2 cellular contexts compared by ENCODE assay signal in the genomic region with DNA sequence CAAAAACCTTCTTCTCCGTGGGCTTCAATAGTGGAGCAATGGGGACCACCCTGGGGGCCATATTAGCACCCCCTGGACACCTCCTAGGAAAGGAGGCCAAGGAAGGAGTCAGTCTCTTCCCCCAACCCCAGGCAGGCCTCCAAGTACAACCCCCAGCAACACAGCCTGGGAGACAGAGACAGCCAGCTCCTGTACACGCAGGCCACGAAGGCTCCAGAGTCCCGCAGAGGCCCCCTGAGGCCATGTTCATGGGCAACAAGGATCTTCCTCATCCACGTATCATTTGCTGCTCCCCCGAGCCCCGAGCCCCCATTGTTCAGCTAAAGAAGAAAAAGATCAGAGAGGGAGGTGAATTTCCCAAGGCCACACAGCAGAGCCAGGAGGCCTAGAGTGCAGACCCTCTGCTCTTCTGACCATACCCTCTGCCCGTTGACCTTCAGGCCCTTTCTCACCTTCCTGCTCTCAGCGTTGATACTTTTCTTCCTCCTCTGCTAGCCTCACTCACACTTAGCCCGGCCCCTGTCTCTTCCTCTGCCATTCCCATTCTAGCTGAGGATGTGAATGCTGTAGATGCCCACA.
TF ChIP-seq lines count a peak whose summit lies in the region.

No MANE protein-coding gene starts in this region.

TF ChIP-seq in GM23338, 12 proteins besides CTCF, POLR2A, EP300 and RAD21 (continues in another document):
- no peak for TF ChIP-seq NANOG (IDR thresholded peaks at IDR 0.05; ENCODE audit: borderline replicate concordance)
- TF ChIP-seq REST (IDR thresholded peaks at IDR 0.05; ENCODE audit: unreplicated experiment) = no peak
- no peak for TF ChIP-seq EZH2phosphoT487 (IDR thresholded peaks at IDR 0.05; ENCODE audit: unreplicated experiment)
- no peak for TF ChIP-seq ETS1 (IDR thresholded peaks at IDR 0.05)
- TF ChIP-seq JUNB (IDR thresholded peaks at IDR 0.05; ENCODE audit: unreplicated experiment) = no peak
- no peak for TF ChIP-seq ZNF114 (CRISPR knock-in tag; IDR thresholded peaks at IDR 0.05)
- no peak for TF ChIP-seq POLR2AphosphoS5 (IDR thresholded peaks at IDR 0.05; ENCODE audit: low read depth)
- TF ChIP-seq EZH2 (IDR thresholded peaks at IDR 0.05; ENCODE audit: low read depth, unreplicated experiment) = no peak
- no peak for TF ChIP-seq ZNF462 (CRISPR knock-in tag; IDR thresholded peaks at IDR 0.05)

TF ChIP-seq in H1, 55 proteins besides CTCF, POLR2A, EP300 and RAD21:
- no peak for TF ChIP-seq PHF8 (conservative IDR thresholded peaks at IDR 0.05; ENCODE audit: low read depth, low read length)
- no peak for TF ChIP-seq EGR1 (IDR thresholded peaks at IDR 0.05; ENCODE audit: borderline replicate concordance, low read depth, low read length)
- TF ChIP-seq YY1 (IDR thresholded peaks at IDR 0.05; ENCODE audit: low read depth, low read length) = no peak
- no peak for TF ChIP-seq CTBP2 (IDR thresholded peaks at IDR 0.05; ENCODE audit: borderline replicate concordance, insufficient read depth, insufficient read length, low read length)
- TF ChIP-seq SP1 (IDR thresholded peaks at IDR 0.05; ENCODE audit: low read depth, low read length) = no peak
- no peak for TF ChIP-seq SRF (IDR thresholded peaks at IDR 0.05; ENCODE audit: low read depth, low read length)
- TF ChIP-seq RFX5 (IDR thresholded peaks at IDR 0.05; ENCODE audit: borderline replicate concordance, low read depth, low read length) = no peak
- TF ChIP-seq, protein P1, sequence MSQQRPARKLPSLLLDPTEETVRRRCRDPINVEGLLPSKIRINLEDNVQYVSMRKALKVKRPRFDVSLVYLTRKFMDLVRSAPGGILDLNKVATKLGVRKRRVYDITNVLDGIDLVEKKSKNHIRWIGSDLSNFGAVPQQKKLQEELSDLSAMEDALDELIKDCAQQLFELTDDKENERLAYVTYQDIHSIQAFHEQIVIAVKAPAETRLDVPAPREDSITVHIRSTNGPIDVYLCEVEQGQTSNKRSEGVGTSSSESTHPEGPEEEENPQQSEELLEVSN (IDR thresholded peaks at IDR 0.05) = no peak
